ENCODE assay signal across 11 cellular contexts in genomic region chr12:386651-387050, GRCh38. TPM values are rescaled to one million over a fixed set of nuclear protein-coding genes. Genes with fewer than 3 reads are reported as not detected.
A peak's percentile ranks its signal among the peaks of the same experiment; 100 is the strongest.
DNase-seq lines count a peak whose midpoint lies in the region; ATAC-seq, FAIRE-seq and TF ChIP-seq lines count a peak whose summit lies in the region.
"Had no signal": no experiment of that assay in that cellular context is flagged by ENCODE, and none has a peak within 500 bp of the region (broad histone marks: within the 10 kb centered on the region; RNA-seq: fewer than 3 reads in every experiment).

No MANE protein-coding gene starts in this region.

- H3K4me2 ChIP-seq in keratinocyte (ENCODE audit: control insufficient read depth, extremely low read depth, insufficient read depth, low read depth, low read length) = peak overlapping the region; percentile 99

- WGBS in sigmoid colon, 2 donors = 55 to 69% methylated on average over 4 of the region's 4 CpGs

- no TSS peak for BruUV-seq in A673 (replicated peaks; lab: Mats Ljungman, UMichigan)

- intact Hi-C loops in A673 (cut with micrococcal nuclease; ENCODE audit: unreplicated experiment) (no loop called here), sigmoid colon (cut with DNase I) (loop anchor here (5.0 kb wide), 1 partner anchor 256 kb away; no protein-coding TSS in a partner anchor)

- dilution Hi-C loops in keratinocyte (cut with MboI; ENCODE audit: extremely low pct_ligation_motif_present, low sequenced_read_pairs) = no loop called here

- peaks cover 28% of the 10 kb centered on the region for H3K36me3 Mint-ChIP-seq in activated naive CD8-positive, alpha-beta T cell treated with anti-CD3 and anti-CD28 coated beads for 36 hours

- FAIRE-seq in keratinocyte (lab: Jason Lieb, UNC) = no peak

- H3K27ac ChIP-seq in A673 (ENCODE audit: low read depth, low read length, poor library complexity, severe bottlenecking) (no peak overlapping the region), keratinocyte (ENCODE audit: control insufficient read depth, insufficient read depth, low read length) (peak overlapping the region; percentile 97), sigmoid colon (no peak overlapping the region)

- peak overlapping the region; percentile 45 for H3K4me3 Mint-ChIP-seq in activated naive CD8-positive, alpha-beta T cell treated with anti-CD3 and anti-CD28 coated beads for 36 hours

- TF ChIP-seq CTCF in A673 (conservative IDR thresholded peaks at IDR 0.05; ENCODE audit: low read depth, low read length) = no peak
- no peak for TF ChIP-seq CTCF in keratinocyte (optimal IDR thresholded peaks at IDR 0.05 in 1 of 3, IDR thresholded peaks at IDR 0.05 in 1 of 3, conservative IDR thresholded peaks at IDR 0.05 in 1 of 3; ENCODE audit: extremely low read depth in 1 of 3, insufficient read depth in 2 of 3, low read length in 3 of 3)
- no peak for TF ChIP-seq CTCF in sigmoid colon (IDR thresholded peaks at IDR 0.05)

- no peaks in the 10 kb centered on the region for H3K9me3 Mint-ChIP-seq in activated naive CD8-positive, alpha-beta T cell treated with anti-CD3 and anti-CD28 coated beads for 36 hours

- peak overlapping the region; percentile 97 for H3K4me3 ChIP-seq in A673 (ENCODE audit: low read depth, low read length, poor library complexity, severe bottlenecking)
- peak overlapping the region in 1 of 3 experiments; percentile 98 for H3K4me3 ChIP-seq in keratinocyte (ENCODE audit: control insufficient read depth in 2 of 3, extremely low read depth in 1 of 3, insufficient read depth in 2 of 3, low read depth in 1 of 3, low read length in 3 of 3)
- peak overlapping the region in 1 of 4 donors; percentile 83 for H3K4me3 ChIP-seq in sigmoid colon

- no peak overlapping the region for H2AFZ ChIP-seq in keratinocyte (ENCODE audit: control insufficient read depth, low read length)

- peaks cover 51% of the 10 kb centered on the region for H3K79me2 ChIP-seq in keratinocyte (ENCODE audit: control insufficient read depth, insufficient read depth, low read length)

- H3K27me3 ChIP-seq in A673 (replicated peaks; ENCODE audit: insufficient read depth, low read depth, low read length, poor library complexity) (no peaks in the 10 kb centered on the region), keratinocyte (ENCODE audit: control insufficient read depth, extremely low read depth, insufficient read depth, low read length) (no peaks in the 10 kb centered on the region), sigmoid colon (no peaks in the 10 kb centered on the region)

- H3K9me1 ChIP-seq in keratinocyte (ENCODE audit: control insufficient read depth, extremely low read depth, insufficient read depth, low read length) = no peaks in the 10 kb centered on the region

- H3K36me3 ChIP-seq in A673 (ENCODE audit: insufficient read depth, low read length, poor library complexity, severe bottlenecking) = peaks cover 36% of the 10 kb centered on the region
- H3K36me3 ChIP-seq in keratinocyte (ENCODE audit: control insufficient read depth in 2 of 2, extremely low read depth in 1 of 2, insufficient read depth in 2 of 2, low read length in 2 of 2) = peaks cover 8 to 15% of the 10 kb centered on the region in 2 experiments
- peaks cover 4 to 33% (median 22%) of the 10 kb centered on the region in 4 donors for H3K36me3 ChIP-seq in sigmoid colon

- no peaks in the 10 kb centered on the region for H3K27me3 Mint-ChIP-seq in activated naive CD8-positive, alpha-beta T cell treated with anti-CD3 and anti-CD28 coated beads for 36 hours

- no peaks in the 10 kb centered on the region for H4K20me1 ChIP-seq in keratinocyte (ENCODE audit: control insufficient read depth, extremely low read depth, insufficient read depth, low read length)

- no peak overlapping the region for H3K27ac Mint-ChIP-seq in activated naive CD8-positive, alpha-beta T cell treated with anti-CD3 and anti-CD28 coated beads for 36 hours

- TF ChIP-seq EP300 in sigmoid colon (IDR thresholded peaks at IDR 0.05) = no peak

- POLR2A ChIA-PET in A673 (lab: Charles Lee; ENCODE audit: low non-redundant PET) = no interaction called here

- CTCF ChIA-PET in A673 (lab: Charles Lee) = no interaction called here

- TF ChIP-seq POLR2A in sigmoid colon (IDR thresholded peaks at IDR 0.05) = no peak

- DNase-seq in A673 (ENCODE audit: low spot score) = no peak
- peak; percentile 9 for DNase-seq in GM03348 (ENCODE audit: low spot score)
- DNase-seq in activated naive CD8-positive, alpha-beta T cell treated with anti-CD3 and anti-CD28 coated beads for 36 hours = no peak
- DNase-seq in keratinocyte (ENCODE audit: low read depth, low spot score) = no peak
- no peak for DNase-seq in AML-193 (lab: John Stamatoyannopoulos, UW)
- no peak for DNase-seq in sigmoid colon
- DNase-seq in stimulated activated CD4-positive, alpha-beta T cell treated with anti-CD3 and anti-CD28 coated beads, Interleukin-4, amount 100 ng/mL, for 4 hours = no peak
- DNase-seq: hippocampal formation; NCI-H2171; stimulated activated CD4-positive, alpha-beta T cell treated with anti-CD3 and anti-CD28 coated beads, Interleukin-4, amount 100 ng/mL, for 24 hours had no signal

- peaks cover 28% of the 10 kb centered on the region for H3K4me1 Mint-ChIP-seq in activated naive CD8-positive, alpha-beta T cell treated with anti-CD3 and anti-CD28 coated beads for 36 hours

- H3K9ac ChIP-seq in keratinocyte (ENCODE audit: control insufficient read depth, extremely low read depth, insufficient read depth, low read length) = peak overlapping the region; percentile 8

- H3K4me1 ChIP-seq in A673 (ENCODE audit: insufficient read depth, low read length, poor library complexity, severe bottlenecking) (peaks cover 21% of the 10 kb centered on the region), keratinocyte (ENCODE audit: control insufficient read depth, extremely low read depth, insufficient read depth, low read length) (peaks cover 19% of the 10 kb centered on the region), sigmoid colon (peaks cover 0 to 35% (median 34%) of the 10 kb centered on the region in 4 donors)

- no peak for ATAC-seq in GM18873 (IDR thresholded peaks at IDR 0.05; ENCODE audit: low FRiP score, unreplicated experiment)

- H3K9me3 ChIP-seq in A673 (ENCODE audit: low read depth, low read length, poor library complexity, severe bottlenecking) = no peaks in the 10 kb centered on the region
- H3K9me3 ChIP-seq in keratinocyte (ENCODE audit: control insufficient read depth, low read depth, low read length) = no peaks in the 10 kb centered on the region
- no peaks in the 10 kb centered on the region for H3K9me3 ChIP-seq in sigmoid colon

RNA-seq across cellular contexts. Expression of gene KDM5A, which starts 2.5 kb away (rescaled TPM):
- 68.8 and 73.3 TPM in 2 replicates for total RNA-seq in A673 (2021)
- total RNA-seq in activated naive CD8-positive, alpha-beta T cell treated with anti-CD3 and anti-CD28 coated beads for 36 hours = 10 to 100 TPM; 50.3 to 58.3 TPM
- 14.5 to 18.2 TPM (median 14.7 TPM) in 3 replicates for polyA plus RNA-seq in keratinocyte
- 32.8 TPM for polyA plus RNA-seq in keratinocyte (2011; ENCODE audit: low read depth)
- polyA plus RNA-seq in keratinocyte (2011; cell fraction: cytosol; rRNA removed) = 10.9 and 13.5 TPM in 2 replicates
- polyA plus RNA-seq in keratinocyte (2011; cell fraction: nucleus; rRNA removed) = 24.6 and 30.2 TPM in 2 replicates
- polyA plus RNA-seq in keratinocyte (2012; ENCODE audit: low replicate concordance) = 17.2 and 19.8 TPM in 2 replicates
- 37.7 to 95.3 TPM (median 80.3 TPM) in 3 replicates for polyA minus RNA-seq in keratinocyte
- polyA minus RNA-seq in keratinocyte (2011; cell fraction: cytosol; rRNA and poly(A)+ RNA removed) = 29.0 TPM
- polyA minus RNA-seq in keratinocyte (2011; cell fraction: nucleus; rRNA and poly(A)+ RNA removed) = 74.1 and 123 TPM in 2 replicates
- total RNA-seq in sigmoid colon = 10 to 100 TPM; 34.2 to 65.6 (median 40.0) TPM
- 10 to 100 TPM in 1 of 3 donors, 1 to 10 TPM in 2; 5.4 to 12.0 (median 6.0) TPM for polyA plus RNA-seq in sigmoid colon

RNA-seq across cellular contexts. Expression of gene CCDC77, which starts 14.8 kb away (rescaled TPM):
- total RNA-seq in A673 (2021) = 43.3 and 44.4 TPM in 2 replicates
- total RNA-seq in activated naive CD8-positive, alpha-beta T cell treated with anti-CD3 and anti-CD28 coated beads for 36 hours = 10 to 100 TPM; 13.8 to 13.9 TPM
- polyA plus RNA-seq in keratinocyte = 4.6 to 8.3 TPM (median 5.8 TPM) in 3 replicates
- 5.3 TPM for polyA plus RNA-seq in keratinocyte (2011; ENCODE audit: low read depth)
- polyA plus RNA-seq in keratinocyte (2011; cell fraction: cytosol; rRNA removed) = 3.7 and 5.3 TPM in 2 replicates
- polyA plus RNA-seq in keratinocyte (2011; cell fraction: nucleus; rRNA removed) = 8.0 and 9.2 TPM in 2 replicates
- 3.4 and 3.9 TPM in 2 replicates for polyA plus RNA-seq in keratinocyte (2012; ENCODE audit: low replicate concordance)
- polyA minus RNA-seq in keratinocyte = 1.7 to 5.6 TPM (median 3.3 TPM) in 3 replicates
- 2.7 TPM for polyA minus RNA-seq in keratinocyte (2011; cell fraction: cytosol; rRNA and poly(A)+ RNA removed)
- 1.7 and 4.3 TPM in 2 replicates for polyA minus RNA-seq in keratinocyte (2011; cell fraction: nucleus; rRNA and poly(A)+ RNA removed)
- 1 to 10 TPM; 2.9 to 8.6 (median 6.1) TPM for total RNA-seq in sigmoid colon
- polyA plus RNA-seq in sigmoid colon = 1 to 10 TPM; 2.8 to 6.5 (median 4.2) TPM
